16 cellular contexts compared by ENCODE assay signal in genomic region chr16:3677994-3678393, GRCh38. TPM values are rescaled to one million over a fixed set of nuclear protein-coding genes. Genes with fewer than 3 reads are reported as not detected.
DNase-seq lines count a peak whose midpoint lies in the region; ATAC-seq, FAIRE-seq and TF ChIP-seq lines count a peak whose summit lies in the region.
"Had no signal": no experiment of that assay in that cellular context is flagged by ENCODE, and none has a peak within 500 bp of the region (broad histone marks: within the 10 kb centered on the region; RNA-seq: fewer than 3 reads in every experiment).

No MANE protein-coding gene starts in this region.

- H3K9me2 ChIP-seq in HCT116 (ENCODE audit: insufficient read depth): no peaks in the 10 kb centered on the region

- POLR2A ChIA-PET in HCT116 (lab: Charles Lee) (no interaction called here), GM12878 (lab: Charles Lee) (no interaction called here)

- CTCF ChIA-PET in HCT116 (lab: Charles Lee): no interaction called here
- CTCF ChIA-PET in GM12878 (lab: Yijun Ruan, JAX): no interaction called here

- H4K20me1 ChIP-seq in HCT116 (ENCODE audit: insufficient read depth) (no peaks in the 10 kb centered on the region), GM12878 (ENCODE audit: control insufficient read depth, insufficient read depth) (no peaks in the 10 kb centered on the region; the same call in 1 of the 2 replicates)

- intact Hi-C loops in HCT116 (cut with micrococcal nuclease): no loop called here
- intact Hi-C loops in GM12878 (cut with micrococcal nuclease; ENCODE audit: unreplicated experiment): no loop called here
- intact Hi-C loops in left colon (cut with DNase I, micrococcal nuclease): no loop called here
- intact Hi-C loops in esophagus squamous epithelium (cut with DNase I): no loop called here

- SMC1A ChIA-PET in GM12878 (lab: Charles Lee; ENCODE audit: uncharacterized antibody, unreplicated experiment): no interaction called here

- H3K79me2 ChIP-seq in HCT116 (ENCODE audit: insufficient read depth, low read length) (peaks cover 23% of the 10 kb centered on the region; the same call in 1 of the 2 replicates), GM12878 (ENCODE audit: control insufficient read depth, insufficient read depth, low read length) (no peaks in the 10 kb centered on the region)

- in situ Hi-C loops in GM12878 (cut with MboI): no loop called here

- WGBS in GM12878 (ENCODE audit: insufficient coverage, insufficient replicate concordance, low lambda C conversion rate, missing lambda C conversion rate): 98% methylated on average over 11 of the region's 11 CpGs
- WGBS in liver: 37% methylated on average over 11 of the region's 11 CpGs
- 93 to 95% methylated on average over 11 of the region's 11 CpGs for WGBS in esophagus squamous epithelium, 2 donors

- H2AFZ ChIP-seq in HCT116 (ENCODE audit: low read depth, low read length, poor library complexity, severe bottlenecking): no peak overlapping the region
- H2AFZ ChIP-seq in GM12878 (ENCODE audit: control insufficient read depth, low read depth, low read length): no peak overlapping the region

- RAD21 ChIA-PET in HCT116 (lab: Charles Lee; ENCODE audit: low non-redundant PET in 1 of 2, low total read pairs in 2 of 2, uncharacterized antibody in 2 of 2, unreplicated experiment in 2 of 2) (no interaction called here), GM12878 (lab: Charles Lee; ENCODE audit: unreplicated experiment) (no interaction called here)

- H3K27me3 ChIP-seq in HCT116 (ENCODE audit: insufficient read depth, low read length) (no peaks in the 10 kb centered on the region), GM12878 (replicated peaks in 1 of 2; ENCODE audit: control insufficient read depth in 2 of 2, insufficient read depth in 2 of 2, low read length in 1 of 2) (no peaks in the 10 kb centered on the region), liver (ENCODE audit: control insufficient read depth in 4 of 4, insufficient read depth in 4 of 4, low read length in 3 of 4) (no peaks in the 10 kb centered on the region), esophagus squamous epithelium (no peaks in the 10 kb centered on the region)
- H3K27me3 ChIP-seq: BLaER1 treated with 17β-estradiol and CSF1 and Interleukin-3, amounts not matched to agents 10 nM and 100 nM had no signal

- DNase-seq in HCT116 (ENCODE audit: low read depth, low spot score) (no peak), NCI-H526 treated with DMSO at 0.1 percent for 48 hours (lab: John Stamatoyannopoulos, UW) (peak; percentile 16), GM12878 (ENCODE audit: low read depth, low spot score) (no peak), pons (ENCODE audit: low spot score) (no peak), left colon (no peak), esophagus squamous epithelium (lab: John Stamatoyannopoulos, UW) (no peak)
- DNase-seq: ACHN; Calu3; CD4-positive, CD25-positive, alpha-beta regulatory T cell; DMS79; GOT3; HCEC 1CT had no signal

- H3K4me2 ChIP-seq in HCT116 (ENCODE audit: low read length): no peak overlapping the region
- no peak overlapping the region for H3K4me2 ChIP-seq in GM12878 (ENCODE audit: control insufficient read depth, insufficient read depth)
- H3K4me2 ChIP-seq: BLaER1 treated with 17β-estradiol and CSF1 and Interleukin-3, amounts not matched to agents 10 nM and 100 nM had no signal

- no peak for TF ChIP-seq CTCF in HCT116 (IDR thresholded peaks at IDR 0.05 in 2 of 3, conservative IDR thresholded peaks at IDR 0.05 in 1 of 3; ENCODE audit: borderline replicate concordance in 1 of 3, insufficient read depth in 1 of 3, low read depth in 2 of 3, low read length in 2 of 3)
- TF ChIP-seq CTCF in GM12878 (IDR thresholded peaks at IDR 0.05 in 2 of 3, conservative IDR thresholded peaks at IDR 0.05 in 1 of 3; ENCODE audit: control insufficient read depth in 2 of 3, extremely low read depth in 1 of 3, insufficient read depth in 1 of 3, low read depth in 3 of 3, low read length in 3 of 3): no peak
- TF ChIP-seq CTCF in liver (IDR thresholded peaks at IDR 0.05; ENCODE audit: low read depth, low read length, missing input control): no peak
- no peak for TF ChIP-seq CTCF in esophagus squamous epithelium (IDR thresholded peaks at IDR 0.05)

- no peak for ATAC-seq in HCT116
- ATAC-seq in GM12878: no peak
- ATAC-seq in HG02938 (IDR thresholded peaks at IDR 0.05; ENCODE audit: unreplicated experiment): no peak
- ATAC-seq in left colon: no peak

- H3K9me3 ChIP-seq in HCT116 (ENCODE audit: control insufficient read depth in 1 of 2, insufficient read depth in 1 of 2, low read depth in 1 of 2, low read length in 2 of 2) (no peaks in the 10 kb centered on the region), GM12878 (replicated peaks; ENCODE audit: control insufficient read depth, insufficient read depth, low read length) (no peaks in the 10 kb centered on the region), liver (ENCODE audit: control insufficient read depth in 4 of 4, low read length in 3 of 4) (no peaks in the 10 kb centered on the region), esophagus squamous epithelium (no peaks in the 10 kb centered on the region)
- H3K9me3 ChIP-seq: BLaER1 treated with 17β-estradiol and CSF1 and Interleukin-3, amounts not matched to agents 10 nM and 100 nM had no signal

- H3K4me3 ChIP-seq in HCT116 (replicated peaks in 1 of 2; ENCODE audit: low read depth in 1 of 2, low read length in 2 of 2) (no peak overlapping the region), GM12878 (no peak overlapping the region), liver (ENCODE audit: low read depth in 1 of 3, low read length in 3 of 3) (no peak overlapping the region), esophagus squamous epithelium (no peak overlapping the region)
- H3K4me3 ChIP-seq: BLaER1 treated with 17β-estradiol and CSF1 and Interleukin-3, amounts not matched to agents 10 nM and 100 nM had no signal

- H3K4me1 ChIP-seq in HCT116 (ENCODE audit: control insufficient read depth in 1 of 2, insufficient read depth in 2 of 2, low read length in 2 of 2) (no peaks in the 10 kb centered on the region), GM12878 (ENCODE audit: control insufficient read depth, insufficient read depth, low read length) (no peaks in the 10 kb centered on the region), liver (ENCODE audit: control insufficient read depth in 4 of 4, insufficient read depth in 4 of 4, low read length in 3 of 4) (peaks cover 1 to 31% (median 22%) of the 10 kb centered on the region in 4 donors), esophagus squamous epithelium (no peaks in the 10 kb centered on the region)

- H3K27ac ChIP-seq in HCT116 (ENCODE audit: low read depth, low read length) (no peak overlapping the region), GM12878 (ENCODE audit: control insufficient read depth, insufficient read depth) (no peak overlapping the region), liver (ENCODE audit: low read depth in 1 of 2, low read length in 2 of 2) (peak overlapping the region in 1 of 2 donors; percentile 41), esophagus squamous epithelium (no peak overlapping the region)
- H3K27ac ChIP-seq: BLaER1 treated with 17β-estradiol and CSF1 and Interleukin-3, amounts not matched to agents 10 nM and 100 nM had no signal

- TF ChIP-seq POLR2A in HCT116 (IDR thresholded peaks at IDR 0.05; ENCODE audit: borderline replicate concordance, extremely low read depth, insufficient read depth, insufficient read length) (no peak), GM12878 (IDR thresholded peaks at IDR 0.05; ENCODE audit: low read depth, low read length) (no peak), esophagus squamous epithelium (IDR thresholded peaks at IDR 0.05) (no peak)

- H3K36me3 ChIP-seq in HCT116 (ENCODE audit: control insufficient read depth in 1 of 2, insufficient read depth in 2 of 2, low read length in 2 of 2): peaks cover 17 to 55% of the 10 kb centered on the region in 2 experiments
- H3K36me3 ChIP-seq in GM12878 (ENCODE audit: control insufficient read depth in 2 of 2, insufficient read depth in 2 of 2, low read length in 1 of 2): peaks cover 14 to 33% of the 10 kb centered on the region in 2 experiments
- H3K36me3 ChIP-seq in liver (ENCODE audit: control insufficient read depth in 4 of 4, insufficient read depth in 3 of 4, low read depth in 1 of 4, low read length in 3 of 4): peaks cover 10 to 51% (median 16%) of the 10 kb centered on the region in 4 donors
- peaks cover 14 to 98% (median 34%) of the 10 kb centered on the region in 3 donors for H3K36me3 ChIP-seq in esophagus squamous epithelium

- BruUV-seq in HCT116 (replicated peaks; lab: Mats Ljungman, UMichigan): TSS peak; percentile 29
- TSS peak; percentile 49 for BruUV-seq in GM12878 (replicated peaks; lab: Mats Ljungman, UMichigan)

- no peak for TF ChIP-seq EP300 in GM12878 (IDR thresholded peaks at IDR 0.05; ENCODE audit: borderline replicate concordance in 1 of 2, control insufficient read depth in 1 of 2, low read depth in 2 of 2, low read length in 2 of 2)

- no peak for FAIRE-seq in GM12878 (lab: Jason Lieb, UNC)
- FAIRE-seq: GM12891 had no signal

- no peak overlapping the region for H3K9ac ChIP-seq in HCT116 (ENCODE audit: low read length)
- no peak overlapping the region for H3K9ac ChIP-seq in GM12878 (ENCODE audit: control insufficient read depth, insufficient read depth, low read length)
- H3K9ac ChIP-seq in liver (ENCODE audit: low read depth in 1 of 2, low read length in 2 of 2): no peak overlapping the region
- H3K9ac ChIP-seq: BLaER1 treated with 17β-estradiol and CSF1 and Interleukin-3, amounts not matched to agents 10 nM and 100 nM had no signal

- no peak for TF ChIP-seq RAD21 in HCT116 (IDR thresholded peaks at IDR 0.05; ENCODE audit: low read depth)
- no peak for TF ChIP-seq RAD21 in GM12878 (IDR thresholded peaks at IDR 0.05; ENCODE audit: insufficient read depth, low read depth, low read length)
- TF ChIP-seq RAD21 in liver (IDR thresholded peaks at IDR 0.05): no peak

RNA-seq across cellular contexts. Expression of gene DNASE1, which starts 23.5 kb away (rescaled TPM):
- total RNA-seq in HCT116 (2021; ENCODE audit: unreplicated experiment) (11.0 TPM), GM12878 (2014; rRNA removed) (9.4 and 9.9 TPM in 2 replicates), GM12878 (2014; rRNA removed; fragmentation: Illumina TruSeq; extraction: Trizol) (4.8 and 7.0 TPM in 2 replicates), GM12878 (2021) (7.9 and 8.3 TPM in 2 replicates), liver (10 to 100 TPM; 10.2 to 11.6 TPM), left colon (10 to 100 TPM; 15.7 to 18.1 TPM), esophagus squamous epithelium (10 to 100 TPM in 2 of 4 donors, 1 to 10 TPM in 2; 5.7 to 13.4 (median 9.9) TPM)
- polyA plus RNA-seq in HCT116 (2012): 10.6 and 15.3 TPM in 2 replicates
- total RNA-seq in GM12878 (2013; cell fraction: nucleolus; rRNA removed): 67.9 and 71.9 TPM in 2 replicates
- polyA plus RNA-seq in GM12878 (2011; ENCODE audit: low read depth): 4.2 TPM
- polyA plus RNA-seq in GM12878 (2011; rRNA removed) (6.3 and 8.7 TPM in 2 replicates), GM12878 (2014; fragmentation: Illumina TruSeq; extraction: Trizol) (4.6 and 7.3 TPM in 2 replicates), GM12878 (2014; fragmentation: Nextera tagmentation; extraction: Ambion mirVana) (1 to 10 TPM in 1 of 2 experiments, under 1 TPM in 1; 0.23 to 1.7 TPM), GM12878 (2014; rRNA removed) (12.0 and 15.1 TPM in 2 replicates), GM12878 (2016; fragmentation: Nextera tagmentation; extraction: Ambion mirVana) (1 to 10 TPM; 7.6 to 9.2 TPM), liver (1 to 10 TPM in 1 of 2 donors, under 1 TPM in 1; 0.77 to 2.1 TPM)
- 8.8 and 11.9 TPM in 2 replicates for polyA plus RNA-seq in GM12878 (2011; cell fraction: cytosol; rRNA removed)
- 33.3 and 41.6 TPM in 2 replicates for polyA plus RNA-seq in GM12878 (2011; cell fraction: nucleus; rRNA removed)
- polyA plus RNA-seq in GM12878 (2012): 6.4 and 10.5 TPM in 2 replicates
- 10.2 and 21.3 TPM in 2 replicates for polyA minus RNA-seq in GM12878 (2011; rRNA and poly(A)+ RNA removed)
- 4.1 and 4.9 TPM in 2 replicates for polyA minus RNA-seq in GM12878 (2011; cell fraction: cytosol; rRNA and poly(A)+ RNA removed)
- polyA minus RNA-seq in GM12878 (2011; cell fraction: nucleus; rRNA and poly(A)+ RNA removed): 11.5 and 18.0 TPM in 2 replicates

RNA-seq across cellular contexts. Expression of gene TRAP1, which starts 39.3 kb away (rescaled TPM):
- total RNA-seq in HCT116 (2021; ENCODE audit: unreplicated experiment): 416 TPM
- 490 and 552 TPM in 2 replicates for polyA plus RNA-seq in HCT116 (2012)
- total RNA-seq in GM12878 (2013; cell fraction: nucleolus; rRNA removed): 133 and 136 TPM in 2 replicates
- 308 and 442 TPM in 2 replicates for total RNA-seq in GM12878 (2014; rRNA removed)
- 102 and 111 TPM in 2 replicates for total RNA-seq in GM12878 (2014; rRNA removed; fragmentation: Illumina TruSeq; extraction: Trizol)
- total RNA-seq in GM12878 (2021): 287 and 303 TPM in 2 replicates
- polyA plus RNA-seq in GM12878 (2011; ENCODE audit: low read depth): 68.0 TPM
- 106 and 262 TPM in 2 replicates for polyA plus RNA-seq in GM12878 (2011; rRNA removed)
- 226 and 259 TPM in 2 replicates for polyA plus RNA-seq in GM12878 (2011; cell fraction: cytosol; rRNA removed)
- 396 and 407 TPM in 2 replicates for polyA plus RNA-seq in GM12878 (2011; cell fraction: nucleus; rRNA removed)
- polyA plus RNA-seq in GM12878 (2012): 133 and 169 TPM in 2 replicates
- 112 and 214 TPM in 2 replicates for polyA plus RNA-seq in GM12878 (2014; fragmentation: Illumina TruSeq; extraction: Trizol)
- polyA plus RNA-seq in GM12878 (2014; fragmentation: Nextera tagmentation; extraction: Ambion mirVana): 10 to 100 TPM; 16.3 to 60.3 TPM
- 238 and 391 TPM in 2 replicates for polyA plus RNA-seq in GM12878 (2014; rRNA removed)
- polyA plus RNA-seq in GM12878 (2016; fragmentation: Nextera tagmentation; extraction: Ambion mirVana): 100 to 1,000 TPM; 243 to 265 TPM
- polyA minus RNA-seq in GM12878 (2011; rRNA and poly(A)+ RNA removed): 273 and 287 TPM in 2 replicates
- 68.3 and 93.6 TPM in 2 replicates for polyA minus RNA-seq in GM12878 (2011; cell fraction: cytosol; rRNA and poly(A)+ RNA removed)
- polyA minus RNA-seq in GM12878 (2011; cell fraction: nucleus; rRNA and poly(A)+ RNA removed): 79.7 and 130 TPM in 2 replicates
- 100 to 1,000 TPM in 1 of 2 donors, 10 to 100 TPM in 1; 96.0 to 129 TPM for total RNA-seq in liver
- 100 to 1,000 TPM in 1 of 2 donors, 10 to 100 TPM in 1; 78.3 to 148 TPM for polyA plus RNA-seq in liver
- 10 to 100 TPM; 71.2 to 98.5 TPM for total RNA-seq in left colon
- 100 to 1,000 TPM in 2 of 4 donors, 10 to 100 TPM in 2; 76.5 to 121 (median 97.6) TPM for total RNA-seq in esophagus squamous epithelium
